ENCODE assay signal across 10 cellular contexts in genomic region chrX:107630031-107630689, GRCh38. TPM values are rescaled to one million over a fixed set of nuclear protein-coding genes. Genes with fewer than 3 reads are reported as not detected.
DNase-seq lines count a peak whose midpoint lies in the region; ATAC-seq, FAIRE-seq and TF ChIP-seq lines count a peak whose summit lies in the region.
"Had no signal": no experiment of that assay in that cellular context is flagged by ENCODE, and none has a peak within 500 bp of the region (broad histone marks: within the 10 kb centered on the region; RNA-seq: fewer than 3 reads in every experiment).

No MANE protein-coding gene starts in this region.

- no peaks in the 10 kb centered on the region for H3K27me3 Mint-ChIP-seq in CD4-positive, CD25-positive, alpha-beta regulatory T cell
- no peaks in the 10 kb centered on the region for H3K27me3 Mint-ChIP-seq in activated naive CD8-positive, alpha-beta T cell treated with anti-CD3 and anti-CD28 coated beads, Interleukin-2, amount 50 U/mL, for 24 hours
- no peaks in the 10 kb centered on the region for H3K27me3 Mint-ChIP-seq in mesothelial cell of epicardium (ENCODE audit: low read depth)

- H3K9me3 ChIP-seq in CD4-positive, CD25-positive, alpha-beta regulatory T cell (ENCODE audit: control insufficient read depth in 2 of 2, low read length in 2 of 2) = no peaks in the 10 kb centered on the region
- no peaks in the 10 kb centered on the region for H3K9me3 ChIP-seq in stomach
- H3K9me3 ChIP-seq: transverse colon had no signal

- no peak for TF ChIP-seq POLR2A in stomach (IDR thresholded peaks at IDR 0.05)

- peaks cover 6 to 37% (median 27%) of the 10 kb centered on the region in 4 donors for H3K4me1 Mint-ChIP-seq in CD4-positive, CD25-positive, alpha-beta regulatory T cell
- peaks cover 32% of the 10 kb centered on the region for H3K4me1 Mint-ChIP-seq in activated naive CD8-positive, alpha-beta T cell treated with anti-CD3 and anti-CD28 coated beads, Interleukin-2, amount 50 U/mL, for 24 hours
- H3K4me1 Mint-ChIP-seq in mesothelial cell of epicardium = peaks cover 28% of the 10 kb centered on the region

- no peaks in the 10 kb centered on the region for H3K9me3 Mint-ChIP-seq in CD4-positive, CD25-positive, alpha-beta regulatory T cell
- no peaks in the 10 kb centered on the region for H3K9me3 Mint-ChIP-seq in activated naive CD8-positive, alpha-beta T cell treated with anti-CD3 and anti-CD28 coated beads, Interleukin-2, amount 50 U/mL, for 24 hours
- peaks cover 13% of the 10 kb centered on the region for H3K9me3 Mint-ChIP-seq in mesothelial cell of epicardium

- no peak for FAIRE-seq in D721Med (lab: Jason Lieb, UNC)

- TF ChIP-seq CTCF in HL-60 (IDR thresholded peaks at IDR 0.05; ENCODE audit: insufficient read depth, low read length) (no peak), mesothelial cell of epicardium (IDR thresholded peaks at IDR 0.05; ENCODE audit: unreplicated experiment) (no peak), stomach (IDR thresholded peaks at IDR 0.05) (no peak), D721Med (IDR thresholded peaks at IDR 0.05; ENCODE audit: insufficient read depth, missing control alignments) (no peak)

- ATAC-seq in CD4-positive, CD25-positive, alpha-beta regulatory T cell (ENCODE audit: low read depth in 2 of 2) = no peak
- no peak for ATAC-seq in activated naive CD8-positive, alpha-beta T cell treated with anti-CD3 and anti-CD28 coated beads, Interleukin-2, amount 50 U/mL, for 24 hours

- H3K4me1 ChIP-seq in CD4-positive, CD25-positive, alpha-beta regulatory T cell (ENCODE audit: control insufficient read depth, insufficient read depth, low read length, poor library complexity, severe bottlenecking) = peaks cover 21% of the 10 kb centered on the region
- peaks cover 0 to 24% (median 6%) of the 10 kb centered on the region in 4 donors for H3K4me1 ChIP-seq in stomach

- no peaks in the 10 kb centered on the region for H3K36me3 Mint-ChIP-seq in CD4-positive, CD25-positive, alpha-beta regulatory T cell
- peaks cover 4% of the 10 kb centered on the region for H3K36me3 Mint-ChIP-seq in activated naive CD8-positive, alpha-beta T cell treated with anti-CD3 and anti-CD28 coated beads, Interleukin-2, amount 50 U/mL, for 24 hours (ENCODE audit: low read depth)
- H3K36me3 Mint-ChIP-seq in mesothelial cell of epicardium = no peaks in the 10 kb centered on the region

- no peak for DNase-seq in CD4-positive, CD25-positive, alpha-beta regulatory T cell
- DNase-seq in HL-60 (ENCODE audit: low read depth in 1 of 2, low spot score in 1 of 2) (no peak), mesothelial cell of epicardium (ENCODE audit: low spot score in 2 of 2, unreplicated experiment in 2 of 2) (no peak), stomach (no peak), NCI-H226 (no peak), D721Med (ENCODE audit: insufficient read length, low spot score) (no peak), AG20443 (ENCODE audit: low spot score) (no peak)
- DNase-seq in activated naive CD8-positive, alpha-beta T cell treated with anti-CD3 and anti-CD28 coated beads, Interleukin-2, amount 50 U/mL, for 24 hours = no peak
- DNase-seq: amniotic stem cell, transverse colon had no signal

- no peak for TF ChIP-seq EP300 in stomach (IDR thresholded peaks at IDR 0.05)

- intact Hi-C loops in stomach (cut with DNase I; ENCODE audit: low total_unique reads) = no loop called here

- no peaks in the 10 kb centered on the region for H3K36me3 ChIP-seq in CD4-positive, CD25-positive, alpha-beta regulatory T cell (ENCODE audit: control insufficient read depth, insufficient read depth, low read length)
- H3K36me3 ChIP-seq in stomach = no peaks in the 10 kb centered on the region
- H3K36me3 ChIP-seq: transverse colon had no signal

- H3K27ac ChIP-seq in CD4-positive, CD25-positive, alpha-beta regulatory T cell (ENCODE audit: insufficient read depth, low read length, poor library complexity, severe bottlenecking) = no peak overlapping the region
- H3K27ac ChIP-seq in HL-60 (replicated peaks) (no peak overlapping the region), stomach (no peak overlapping the region)

- no peaks in the 10 kb centered on the region for H3K27me3 ChIP-seq in CD4-positive, CD25-positive, alpha-beta regulatory T cell (ENCODE audit: control insufficient read depth, insufficient read depth, low read length)
- H3K27me3 ChIP-seq in HL-60 (ENCODE audit: insufficient read depth, poor library complexity, severe bottlenecking) = no peaks in the 10 kb centered on the region
- H3K27me3 ChIP-seq in stomach = no peaks in the 10 kb centered on the region
- H3K27me3 ChIP-seq: transverse colon had no signal

- H3K4me3 ChIP-seq in CD4-positive, CD25-positive, alpha-beta regulatory T cell (ENCODE audit: low read depth, low read length) = peak overlapping the region; percentile 96
- H3K4me3 ChIP-seq in HL-60 (replicated peaks; ENCODE audit: insufficient read depth, low read length) = peak overlapping the region; percentile 58
- H3K4me3 ChIP-seq in stomach = peak overlapping the region in 2 of 4 donors; percentile 56 to 60

- WGBS in stomach, 5 donors = 14 to 31% (median 25%) methylated on average over 3 of the region's 3 CpGs

- peak overlapping the region; percentile 93 to 97 (median 94) for H3K4me3 Mint-ChIP-seq in CD4-positive, CD25-positive, alpha-beta regulatory T cell
- peak overlapping the region; percentile 93 for H3K4me3 Mint-ChIP-seq in activated naive CD8-positive, alpha-beta T cell treated with anti-CD3 and anti-CD28 coated beads, Interleukin-2, amount 50 U/mL, for 24 hours
- peak overlapping the region; percentile 82 for H3K4me3 Mint-ChIP-seq in mesothelial cell of epicardium

- peak overlapping the region in 1 of 3 donors; percentile 29 for H3K27ac Mint-ChIP-seq in CD4-positive, CD25-positive, alpha-beta regulatory T cell
- H3K27ac Mint-ChIP-seq in activated naive CD8-positive, alpha-beta T cell treated with anti-CD3 and anti-CD28 coated beads, Interleukin-2, amount 50 U/mL, for 24 hours = no peak overlapping the region
- H3K27ac Mint-ChIP-seq in mesothelial cell of epicardium = no peak overlapping the region

RNA-seq across cellular contexts. Expression of gene PRPS1, which starts 1.9 kb away (rescaled TPM):
- 69.4 TPM for total RNA-seq in CD4-positive, CD25-positive, alpha-beta regulatory T cell
- polyA plus RNA-seq in CD4-positive, CD25-positive, alpha-beta regulatory T cell = 10 to 100 TPM; 49.6 to 59.6 (median 54.7) TPM
- total RNA-seq in mesothelial cell of epicardium = 28.3 to 32.1 TPM (median 30.0 TPM) in 3 replicates
- total RNA-seq in stomach = 10 to 100 TPM in 4 of 5 donors, 1 to 10 TPM in 1; 1.2 to 46.4 (median 20.4) TPM
- 10 to 100 TPM; 10.3 to 19.9 (median 18.6) TPM for polyA plus RNA-seq in stomach
